In genomic region chr11:65121865-65122696, GRCh38 we compare ENCODE assay signal across 8 cellular contexts. TPM values are rescaled to one million over a fixed set of nuclear protein-coding genes. Genes with fewer than 3 reads are reported as not detected.
DNase-seq lines count a peak whose midpoint lies in the region; ATAC-seq and TF ChIP-seq lines count a peak whose summit lies in the region.

FAU (minus strand) TSS chr11:65122134; CDS start chr11:65121813, 321 bp downstream.
MRPL49 (plus strand) TSS chr11:65122321; CDS start chr11:65122347, 26 bp downstream.

- intact Hi-C loops in T-helper 2 cell treated with Interferon-gamma antibody and Interleukin-4, amounts not matched to agents 100 ng/mL and 5 ng/mL, for 36 hours (cut with micrococcal nuclease) = loop anchor here (1.0 kb wide), 2 partner anchors 12 to 38 kb away; partner anchors contain the start of genes CDCA5, SYVN1 and ZFPL1
- intact Hi-C loops in vagina (cut with DNase I) = loop anchor here (10.0 kb wide), 1 partner anchor 203 kb away; no protein-coding TSS in a partner anchor

- H3K4me3 ChIP-seq in right atrium auricular region (peak within 1 kb of the TSS; percentile 85 to 96), vagina (peak within 1 kb of the TSS; percentile 85 to 91)

- TF ChIP-seq POLR2A in vagina (IDR thresholded peaks at IDR 0.05) = peak; percentile 64 to 82

- H3K4me1 ChIP-seq in right atrium auricular region (peaks cover 0 to 31% of the 10 kb centered on the region in 2 donors), vagina (peaks cover 33% of the 10 kb centered on the region)

- H3K27ac ChIP-seq in right atrium auricular region (peak within 1 kb of the TSS; percentile 91 to 92), vagina (peak within 1 kb of the TSS; percentile 84)

- H3K27me3 ChIP-seq in right atrium auricular region = no peaks in the 10 kb centered on the region
- H3K27me3 ChIP-seq in vagina = no peaks in the 10 kb centered on the region

- no peak for TF ChIP-seq CTCF in right atrium auricular region (IDR thresholded peaks at IDR 0.05)
- TF ChIP-seq CTCF in vagina (IDR thresholded peaks at IDR 0.05) = peak in 1 of 3 experiments; percentile 25

- H3K36me3 ChIP-seq in right atrium auricular region = peaks cover 57% of the 10 kb centered on the region
- H3K36me3 ChIP-seq in vagina = peaks cover 0 to 43% of the 10 kb centered on the region in 2 donors

- no peaks in the 10 kb centered on the region for H3K9me3 ChIP-seq in right atrium auricular region
- no peaks in the 10 kb centered on the region for H3K9me3 ChIP-seq in vagina

- peak; percentile 70 for ATAC-seq in GM18498 (IDR thresholded peaks at IDR 0.05; ENCODE audit: unreplicated experiment)
- peak; percentile 48 for ATAC-seq in HG02938 (IDR thresholded peaks at IDR 0.05; ENCODE audit: unreplicated experiment)

- DNase-seq in NCI-H187 treated with DMSO at 0.1 percent for 48 hours (lab: John Stamatoyannopoulos, UW) (peak; percentile 83), anterior cingulate cortex (lab: John Stamatoyannopoulos, UW) (peak; percentile 71 to 99 (median 93)), right atrium auricular region (ENCODE audit: low spot score) (peak; percentile 98), putamen (ENCODE audit: low spot score) (peak; percentile 94), vagina (ENCODE audit: extremely low spot score in 2 of 2) (peak in 1 of 2 donors; percentile 98)

RNA-seq across cellular contexts. Expression of gene FAU, which starts in this region (rescaled TPM):
- total RNA-seq in T-helper 2 cell treated with Interferon-gamma antibody and Interleukin-4, amounts not matched to agents 100 ng/mL and 5 ng/mL, for 36 hours = 995 and 1,039 TPM in 2 replicates
- total RNA-seq in right atrium auricular region (100 to 1,000 TPM; 361 to 585 TPM), vagina (1,228 TPM)

RNA-seq across cellular contexts. Expression of gene MRPL49, which starts in this region (rescaled TPM):
- 45.5 and 50.4 TPM in 2 replicates for total RNA-seq in T-helper 2 cell treated with Interferon-gamma antibody and Interleukin-4, amounts not matched to agents 100 ng/mL and 5 ng/mL, for 36 hours
- total RNA-seq in right atrium auricular region (10 to 100 TPM; 38.8 to 47.8 TPM), vagina (43.5 TPM)
